ENCODE assay signal across 25 cellular contexts in genomic region chr14:76502638-76503037, GRCh38.
DNase-seq lines count a peak whose midpoint lies in the region; ATAC-seq, FAIRE-seq and TF ChIP-seq lines count a peak whose summit lies in the region.
"Had no signal": no experiment of that assay in that cellular context is flagged by ENCODE, and none has a peak within 500 bp of the region (broad histone marks: within the 10 kb centered on the region; RNA-seq: fewer than 3 reads in every experiment).

No MANE protein-coding gene starts in this region.

- DNase-seq in GM12891 (ENCODE audit: insufficient read length, low spot score), result no peak
- DNase-seq in sigmoid colon, result peak; percentile 2
- DNase-seq in prostate gland (ENCODE audit: low spot score), result no peak
- no peak for DNase-seq in left colon
- DNase-seq in left cardiac atrium, result no peak
- DNase-seq: AML-193; CD4-positive, alpha-beta T cell; IMR-90; KG1; MG63; NCI-H2029; NCI-H446 treated with DMSO at 0.1 percent for 48 hours; NCI-H526 treated with DMSO at 0.1 percent for 48 hours; PC-9; SJCRH30 had no signal

- H3K4me3 ChIP-seq in sigmoid colon, result no peak overlapping the region
- no peak overlapping the region for H3K4me3 ChIP-seq in prostate gland
- H3K4me3 ChIP-seq: A549; BLaER1 treated with 17β-estradiol and CSF1 and Interleukin-3, amounts not matched to agents 10 nM and 100 nM; MG63; PC-9; SJCRH30 had no signal

- H3K36me3 ChIP-seq in sigmoid colon (no peaks in the 10 kb centered on the region), prostate gland (no peaks in the 10 kb centered on the region)
- H3K36me3 ChIP-seq: BLaER1 treated with 17β-estradiol and CSF1 and Interleukin-3, amounts not matched to agents 10 nM and 100 nM; MG63; SJCRH30 had no signal

- ATAC-seq in GM18868 (IDR thresholded peaks at IDR 0.05; ENCODE audit: unreplicated experiment), result peak; percentile 54
- peak; percentile 55 for ATAC-seq in HG03469 (IDR thresholded peaks at IDR 0.05; ENCODE audit: unreplicated experiment)
- no peak for ATAC-seq in left colon
- ATAC-seq in left cardiac atrium, result no peak
- ATAC-seq: A549, HCT116, Right ventricle myocardium inferior, SK-N-SH treated with all-trans-retinoic acid at 6 μM for 48 hours had no signal

- H3K9me3 ChIP-seq in sigmoid colon (no peaks in the 10 kb centered on the region), prostate gland (no peaks in the 10 kb centered on the region)
- H3K9me3 ChIP-seq: A549; BLaER1 treated with 17β-estradiol and CSF1 and Interleukin-3, amounts not matched to agents 10 nM and 100 nM; MG63; SJCRH30 had no signal

- TF ChIP-seq CTCF in sigmoid colon (IDR thresholded peaks at IDR 0.05) (no peak), prostate gland (IDR thresholded peaks at IDR 0.05) (no peak)

- WGBS in sigmoid colon, 2 donors, result 83 to 84% methylated on average over 3 of the region's 3 CpGs
- WGBS in prostate gland, result 81% methylated on average over 3 of the region's 3 CpGs

- no peaks in the 10 kb centered on the region for H3K4me1 ChIP-seq in sigmoid colon
- no peaks in the 10 kb centered on the region for H3K4me1 ChIP-seq in prostate gland (replicated peaks)
- H3K4me1 ChIP-seq: A549, SJCRH30 had no signal

- FAIRE-seq in GM12891 (lab: Jason Lieb, UNC), result peak; percentile 33
- FAIRE-seq: A549, D721Med, G401.6, GM12892 had no signal

- H3K27ac ChIP-seq in sigmoid colon (no peak overlapping the region), prostate gland (no peak overlapping the region)
- H3K27ac ChIP-seq: A549; BLaER1 treated with 17β-estradiol and CSF1 and Interleukin-3, amounts not matched to agents 10 nM and 100 nM; PC-9; SJCRH30 had no signal

- intact Hi-C loops in sigmoid colon (cut with DNase I), result no loop called here
- intact Hi-C loops in prostate gland (cut with DNase I), result no loop called here
- intact Hi-C loops in left colon (cut with DNase I, micrococcal nuclease), result no loop called here
- intact Hi-C loops in left cardiac atrium (cut with DNase I), result no loop called here

- H3K27me3 ChIP-seq in sigmoid colon, result no peaks in the 10 kb centered on the region
- H3K27me3 ChIP-seq in prostate gland (replicated peaks; ENCODE audit: insufficient read depth), result no peaks in the 10 kb centered on the region
- H3K27me3 ChIP-seq: BLaER1 treated with 17β-estradiol and CSF1 and Interleukin-3, amounts not matched to agents 10 nM and 100 nM; MG63; SJCRH30 had no signal

- no peak for TF ChIP-seq EP300 in sigmoid colon (IDR thresholded peaks at IDR 0.05)

- TF ChIP-seq POLR2A in GM12891 (IDR thresholded peaks at IDR 0.05; ENCODE audit: low read depth, low read length) (no peak), sigmoid colon (IDR thresholded peaks at IDR 0.05) (no peak), prostate gland (IDR thresholded peaks at IDR 0.05) (no peak)

TF ChIP-seq in GM12891, 5 proteins besides CTCF, POLR2A, EP300 and RAD21:
- TF ChIP-seq SPI1 (IDR thresholded peaks at IDR 0.05; ENCODE audit: low read depth, low read length), result no peak
- no peak for TF ChIP-seq PAX5 (IDR thresholded peaks at IDR 0.05; ENCODE audit: insufficient read depth, low read length, severe bottlenecking)
- TF ChIP-seq POLR2AphosphoS5 (IDR thresholded peaks at IDR 0.05; ENCODE audit: low read depth, low read length), result no peak
- no peak for TF ChIP-seq POU2F2 (IDR thresholded peaks at IDR 0.05; ENCODE audit: low read depth, low read length)
- TF ChIP-seq TAF1 (IDR thresholded peaks at IDR 0.05; ENCODE audit: low read depth, low read length), result no peak

Comparison
In these comparisons a context has a peak if more than half of its experiments do, and no peak if none do; other contexts are left out.
1. ATAC-seq: peak in GM18868 (single experiment) and HG03469 (single experiment); none in left colon (single experiment) and left cardiac atrium (0 of 2).